8 cellular contexts compared by ENCODE assay signal in genomic region chr12:71840226-71840847, GRCh38. TPM values are rescaled to one million over a fixed set of nuclear protein-coding genes. Genes with fewer than 3 reads are reported as not detected.
DNase-seq lines count a peak whose midpoint lies in the region; ATAC-seq, FAIRE-seq and TF ChIP-seq lines count a peak whose summit lies in the region.

No MANE protein-coding gene starts in this region.

- TF ChIP-seq CTCF in AG04450 (IDR thresholded peaks at IDR 0.05; ENCODE audit: low read depth, low read length) (no peak), PC-9 (conservative IDR thresholded peaks at IDR 0.05) (no peak), coronary artery (IDR thresholded peaks at IDR 0.05) (no peak), lung (IDR thresholded peaks at IDR 0.05; ENCODE audit: control extremely low read depth, extremely low read depth) (no peak), tibial artery (IDR thresholded peaks at IDR 0.05) (no peak)

- peaks cover 18% of the 10 kb centered on the region; the same call in 1 of the 2 replicates for H4K20me1 ChIP-seq in PC-9 (ENCODE audit: insufficient read depth)

- H2AFZ ChIP-seq in PC-9, result peak overlapping the region; percentile 97

- CTCF ChIA-PET in AG04450 (lab: Charles Lee) (interaction anchor here (0.7 to 1.0 kb wide), 2 partner anchors 60 to 61 kb away, joined by 3 to 4 read pairs; no protein-coding TSS in a partner anchor), PC-9 (lab: Charles Lee) (no interaction called here)

- intact Hi-C loops in PC-9 (cut with micrococcal nuclease; ENCODE audit: unreplicated experiment) (no loop called here), tibial artery (cut with DNase I; ENCODE audit: low total_unique reads) (no loop called here)

- POLR2A ChIA-PET in AG04450 (lab: Yijun Ruan, JAX), result interaction anchor here (0.6 to 1.3 kb wide), 3 partner anchors 25 to 116 kb away, joined by 3 to 5 read pairs (median 3); partner anchors contain the start of gene RAB21
- POLR2A ChIA-PET in PC-9 (lab: Charles Lee; ENCODE audit: unreplicated experiment), result no interaction called here

- H3K27me3 ChIP-seq in AG04450 (ENCODE audit: control insufficient read depth, insufficient read depth, low read length), result no peaks in the 10 kb centered on the region
- no peaks in the 10 kb centered on the region for H3K27me3 ChIP-seq in PC-9 (ENCODE audit: insufficient read depth, low read depth)
- H3K27me3 ChIP-seq in lung (ENCODE audit: control insufficient read depth, insufficient read depth), result no peaks in the 10 kb centered on the region
- no peaks in the 10 kb centered on the region for H3K27me3 ChIP-seq in tibial artery

- H3K9me3 ChIP-seq in AG04450 (ENCODE audit: control insufficient read depth, insufficient read depth, low read length) (peaks cover 2% of the 10 kb centered on the region; the same call in 1 of the 2 replicates), PC-9 (ENCODE audit: insufficient read depth, low read depth) (no peaks in the 10 kb centered on the region), lung (ENCODE audit: control insufficient read depth in 2 of 2, insufficient read depth in 1 of 2, low read length in 1 of 2) (no peaks in the 10 kb centered on the region), tibial artery (no peaks in the 10 kb centered on the region)

- H3K79me2 ChIP-seq in PC-9 (ENCODE audit: low read depth), result peaks cover 52% of the 10 kb centered on the region

- H3K9me2 ChIP-seq in PC-9 (ENCODE audit: insufficient read depth), result peaks cover 3% of the 10 kb centered on the region; the same call in 1 of the 2 replicates

- 0 to 1% methylated on average over 20 of the region's 20 CpGs for WGBS in lung, 2 donors

- peak; percentile 44 for DNase-seq in AG04450 (ENCODE audit: low read depth, low spot score)
- no peak for DNase-seq in GM12891 (ENCODE audit: insufficient read length, low spot score)
- DNase-seq in PC-9, result peak in 1 of 2 experiments; percentile 81
- DNase-seq in coronary artery (ENCODE audit: low spot score), result no peak
- DNase-seq in lung (ENCODE audit: low spot score), result no peak
- no peak for DNase-seq in tibial artery

- H3K4me2 ChIP-seq in PC-9, result peak overlapping the region; percentile 92

- peak; percentile 83 for FAIRE-seq in GM12891 (lab: Jason Lieb, UNC)

- no peak for TF ChIP-seq POLR2A in GM12891 (IDR thresholded peaks at IDR 0.05; ENCODE audit: low read depth, low read length)

- H3K36me3 ChIP-seq in PC-9 (ENCODE audit: low read depth) (0 out of 2 replicates have a peak, but pooled peaks cover 4% of the 10 kb centered on the region), lung (ENCODE audit: control insufficient read depth in 2 of 2, insufficient read depth in 2 of 2, low read length in 2 of 2) (no peaks in the 10 kb centered on the region), tibial artery (no peaks in the 10 kb centered on the region)

- TSS peak; percentile 41 for BruUV-seq in PC-9 (replicated peaks; lab: Mats Ljungman, UMichigan)

- H3K4me3 ChIP-seq in AG04450 (ENCODE audit: low read depth, low read length) (peak overlapping the region; percentile 90), PC-9 (peak overlapping the region; percentile 79), coronary artery (peak overlapping the region; percentile 86), lung (peak overlapping the region; percentile 88), tibial artery (peak overlapping the region; percentile 66 to 73)

- ATAC-seq in HG03139 (IDR thresholded peaks at IDR 0.05; ENCODE audit: unreplicated experiment) (peak; percentile 12), lung (ENCODE audit: insufficient read depth, low FRiP score) (peak; percentile 38), HG03196 (IDR thresholded peaks at IDR 0.05; ENCODE audit: unreplicated experiment) (no peak)

- H3K4me1 ChIP-seq in PC-9 (replicated peaks; ENCODE audit: insufficient read depth), result peaks cover 28% of the 10 kb centered on the region
- peaks cover 5 to 24% of the 10 kb centered on the region in 2 donors for H3K4me1 ChIP-seq in lung (ENCODE audit: control insufficient read depth in 2 of 2, insufficient read depth in 2 of 2, low read length in 2 of 2)
- peaks cover 0 to 46% (median 18%) of the 10 kb centered on the region in 4 donors for H3K4me1 ChIP-seq in tibial artery

- H3K27ac ChIP-seq in AG04450 (ENCODE audit: low read depth, low read length) (peak overlapping the region; percentile 95), PC-9 (peak overlapping the region; percentile 92), coronary artery (peak overlapping the region; percentile 95 to 98), lung (ENCODE audit: low read depth in 1 of 2, low read length in 1 of 2) (peak overlapping the region; percentile 86 to 97), tibial artery (peak overlapping the region; percentile 94 to 96)

- H3F3A ChIP-seq in PC-9 (ENCODE audit: insufficient read depth, low read depth), result peaks cover 28% of the 10 kb centered on the region

TF ChIP-seq in GM12891, 5 proteins besides CTCF, POLR2A, EP300 and RAD21:
- no peak for TF ChIP-seq SPI1 (IDR thresholded peaks at IDR 0.05; ENCODE audit: low read depth, low read length)
- no peak for TF ChIP-seq TAF1 (IDR thresholded peaks at IDR 0.05; ENCODE audit: low read depth, low read length)
- TF ChIP-seq POLR2AphosphoS5 (IDR thresholded peaks at IDR 0.05; ENCODE audit: low read depth, low read length), result no peak
- TF ChIP-seq POU2F2 (IDR thresholded peaks at IDR 0.05; ENCODE audit: low read depth, low read length), result no peak
- TF ChIP-seq PAX5 (IDR thresholded peaks at IDR 0.05; ENCODE audit: insufficient read depth, low read length, severe bottlenecking), result no peak

RNA-seq across cellular contexts. Expression of gene TBC1D15, which starts 0.8 kb away (rescaled TPM):
- polyA plus RNA-seq in AG04450 (2011; rRNA removed), result 23.4 and 34.8 TPM in 2 replicates
- 18.0 and 32.8 TPM in 2 replicates for polyA minus RNA-seq in AG04450 (2011; rRNA and poly(A)+ RNA removed)
- 14.3 TPM for polyA plus RNA-seq in GM12891 (2012; ENCODE audit: low read depth, missing spikeins)
- 36.0 and 41.3 TPM in 2 replicates for total RNA-seq in PC-9 (2021)
- total RNA-seq in lung, result 10 to 100 TPM; 26.1 to 70.2 TPM
- polyA plus RNA-seq in lung, result 10 to 100 TPM; 23.5 to 29.6 TPM
